7 cellular contexts compared by ENCODE assay signal in genomic region chr14:59942296-59942862, GRCh38. TPM values are rescaled to one million over a fixed set of nuclear protein-coding genes. Genes with fewer than 3 reads are reported as not detected.
"Had no signal": no experiment of that assay in that cellular context is flagged by ENCODE, and none has a peak within 500 bp of the region (broad histone marks: within the 10 kb centered on the region; RNA-seq: fewer than 3 reads in every experiment).

No MANE protein-coding gene starts in this region.

RNA-seq across cellular contexts. Expression of gene LRRC9, which starts 22.4 kb away (rescaled TPM):
- polyA plus RNA-seq: endothelial cell of umbilical vein, foreskin keratinocyte, immature natural killer cell, keratinocyte, ovary, sigmoid colon, stomach had no signal
